Comparison of ENCODE assay signal across 14 cellular contexts in genomic region chr2:43349944-43350343, GRCh38.
A peak's percentile ranks its signal among the peaks of the same experiment; 100 is the strongest.
DNase-seq lines count a peak whose midpoint lies in the region; ATAC-seq and TF ChIP-seq lines count a peak whose summit lies in the region.
"Had no signal": no experiment of that assay in that cellular context is flagged by ENCODE, and none has a peak within 500 bp of the region (broad histone marks: within the 10 kb centered on the region; RNA-seq: fewer than 3 reads in every experiment).

No MANE protein-coding gene starts in this region.

- TF ChIP-seq CTCF in hepatocyte (IDR thresholded peaks at IDR 0.05; ENCODE audit: poor library complexity) (no peak), psoas muscle (IDR thresholded peaks at IDR 0.05) (no peak)

- H3K27me3 Mint-ChIP-seq in naive thymus-derived CD4-positive, alpha-beta T cell: no peaks in the 10 kb centered on the region
- H3K27me3 Mint-ChIP-seq in effector memory CD8-positive, alpha-beta T cell: no peaks in the 10 kb centered on the region
- no peaks in the 10 kb centered on the region for H3K27me3 Mint-ChIP-seq in activated CD4-positive, alpha-beta memory T cell treated with anti-CD3 and anti-CD28 coated beads for 36 hours
- H3K27me3 Mint-ChIP-seq: B cell; dendritic cell treated with granulocyte-macrophage colony-stimulating factor and Interleukin-4, amounts not matched to agents 40 ng/mL and 50 ng/mL, for 4 days had no signal

- H3K4me2 ChIP-seq in hepatocyte: peak overlapping the region; percentile 15

- no peak overlapping the region for H3K4me3 Mint-ChIP-seq in naive thymus-derived CD4-positive, alpha-beta T cell
- no peak overlapping the region for H3K4me3 Mint-ChIP-seq in effector memory CD8-positive, alpha-beta T cell
- H3K4me3 Mint-ChIP-seq in activated CD4-positive, alpha-beta memory T cell treated with anti-CD3 and anti-CD28 coated beads for 36 hours: no peak overlapping the region
- H3K4me3 Mint-ChIP-seq: B cell; dendritic cell treated with granulocyte-macrophage colony-stimulating factor and Interleukin-4, amounts not matched to agents 40 ng/mL and 50 ng/mL, for 4 days had no signal

- H3K9me3 ChIP-seq in hepatocyte (ENCODE audit: low read depth) (no peaks in the 10 kb centered on the region), psoas muscle (no peaks in the 10 kb centered on the region)
- no peaks in the 10 kb centered on the region for H3K9me3 ChIP-seq in naive thymus-derived CD4-positive, alpha-beta T cell (ENCODE audit: control insufficient read depth in 2 of 3, low read length in 3 of 3)
- H3K9me3 ChIP-seq: SJSA1 had no signal

- no peaks in the 10 kb centered on the region for H4K20me1 ChIP-seq in hepatocyte (ENCODE audit: insufficient read depth, poor library complexity, severe bottlenecking)

- H3K27ac ChIP-seq in hepatocyte (peak overlapping the region; percentile 85), psoas muscle (peak overlapping the region; percentile 88)
- no peak overlapping the region for H3K27ac ChIP-seq in naive thymus-derived CD4-positive, alpha-beta T cell (ENCODE audit: low read depth, low read length)
- H3K27ac ChIP-seq: SJSA1, VCaP had no signal

- intact Hi-C loops in psoas muscle (cut with DNase I): loop anchor here (5.0 to 10.0 kb wide), 3 partner anchors 37 to 107 kb away; no protein-coding TSS in a partner anchor
- intact Hi-C loops in naive thymus-derived CD4-positive, alpha-beta T cell (cut with micrococcal nuclease): no loop called here
- intact Hi-C loops in activated CD4-positive, alpha-beta memory T cell treated with anti-CD3 and anti-CD28 coated beads for 36 hours (cut with micrococcal nuclease): no loop called here

- H3K4me3 ChIP-seq in hepatocyte (no peak overlapping the region), psoas muscle (no peak overlapping the region)
- no peak overlapping the region for H3K4me3 ChIP-seq in naive thymus-derived CD4-positive, alpha-beta T cell (ENCODE audit: low read length)
- H3K4me3 ChIP-seq: SJSA1 had no signal

- no peak overlapping the region for H2AFZ ChIP-seq in hepatocyte

- H3K9me2 ChIP-seq in hepatocyte (replicated peaks; ENCODE audit: insufficient read depth): no peaks in the 10 kb centered on the region

- H3K4me1 Mint-ChIP-seq in naive thymus-derived CD4-positive, alpha-beta T cell: peaks cover 0 to 4% (median 0%) of the 10 kb centered on the region in 7 donors
- peaks cover 2 to 5% of the 10 kb centered on the region in 2 donors for H3K4me1 Mint-ChIP-seq in effector memory CD8-positive, alpha-beta T cell (ENCODE audit: low read depth in 2 of 2)
- no peaks in the 10 kb centered on the region for H3K4me1 Mint-ChIP-seq in activated CD4-positive, alpha-beta memory T cell treated with anti-CD3 and anti-CD28 coated beads for 36 hours (ENCODE audit: low read depth)
- H3K4me1 Mint-ChIP-seq: B cell had no signal

- POLR2A ChIA-PET in naive thymus-derived CD4-positive, alpha-beta T cell (lab: Charles Lee): no interaction called here
- POLR2A ChIA-PET in activated CD4-positive, alpha-beta memory T cell treated with anti-CD3 and anti-CD28 coated beads for 36 hours (lab: Charles Lee): no interaction called here

- CTCF ChIA-PET in naive thymus-derived CD4-positive, alpha-beta T cell (lab: Charles Lee): no interaction called here
- CTCF ChIA-PET in activated CD4-positive, alpha-beta memory T cell treated with anti-CD3 and anti-CD28 coated beads for 36 hours (lab: Charles Lee): no interaction called here

- H3K36me3 Mint-ChIP-seq in naive thymus-derived CD4-positive, alpha-beta T cell: peaks cover 6 to 48% (median 27%) of the 10 kb centered on the region in 5 donors
- peaks cover 6% of the 10 kb centered on the region for H3K36me3 Mint-ChIP-seq in effector memory CD8-positive, alpha-beta T cell (ENCODE audit: insufficient read depth)
- H3K36me3 Mint-ChIP-seq in activated CD4-positive, alpha-beta memory T cell treated with anti-CD3 and anti-CD28 coated beads for 36 hours: peaks cover 4% of the 10 kb centered on the region

- no peaks in the 10 kb centered on the region for H3K79me2 ChIP-seq in hepatocyte

- H3K36me3 ChIP-seq in hepatocyte (replicated peaks; ENCODE audit: insufficient read depth, low read depth) (no peaks in the 10 kb centered on the region), psoas muscle (ENCODE audit: insufficient read depth in 1 of 2, low read depth in 1 of 2) (no peaks in the 10 kb centered on the region)
- no peaks in the 10 kb centered on the region for H3K36me3 ChIP-seq in naive thymus-derived CD4-positive, alpha-beta T cell (ENCODE audit: control insufficient read depth in 2 of 3, insufficient read depth in 3 of 3, low read length in 3 of 3)
- H3K36me3 ChIP-seq: SJSA1 had no signal

- H3K27me3 ChIP-seq in hepatocyte (no peaks in the 10 kb centered on the region), psoas muscle (ENCODE audit: insufficient read depth in 3 of 3, low read length in 2 of 3) (no peaks in the 10 kb centered on the region)
- H3K27me3 ChIP-seq in naive thymus-derived CD4-positive, alpha-beta T cell (ENCODE audit: control insufficient read depth in 2 of 2, insufficient read depth in 2 of 2, low read length in 2 of 2): no peaks in the 10 kb centered on the region
- H3K27me3 ChIP-seq: SJSA1 had no signal

- no peak for ATAC-seq in psoas muscle
- no peak for ATAC-seq in naive thymus-derived CD4-positive, alpha-beta T cell
- ATAC-seq in effector memory CD8-positive, alpha-beta T cell (replicated peaks): no peak

- 6% methylated on average over 3 of the region's 3 CpGs for WGBS in hepatocyte (ENCODE audit: low lambda C conversion rate, missing lambda C conversion rate)
- 29 to 36% (median 31%) methylated on average over 3 of the region's 3 CpGs for WGBS in psoas muscle, 3 donors

- peak; percentile 27 for DNase-seq in COLO829 (ENCODE audit: low spot score)
- DNase-seq in SHP77 treated with DMSO at 0.1 percent for 48 hours (lab: John Stamatoyannopoulos, UW): peak; percentile 19
- no peak for DNase-seq in hepatocyte (ENCODE audit: low spot score)
- DNase-seq in psoas muscle: no peak
- no peak for DNase-seq in EL
- DNase-seq in naive thymus-derived CD4-positive, alpha-beta T cell: no peak
- no peak for DNase-seq in effector memory CD8-positive, alpha-beta T cell
- DNase-seq in activated CD4-positive, alpha-beta memory T cell treated with anti-CD3 and anti-CD28 coated beads for 36 hours: no peak
- DNase-seq: Karpas-422, NCI-H2029 had no signal

- H3K4me1 ChIP-seq in hepatocyte (ENCODE audit: insufficient read depth) (peaks cover 55% of the 10 kb centered on the region), psoas muscle (peaks cover 54% of the 10 kb centered on the region)
- no peaks in the 10 kb centered on the region for H3K4me1 ChIP-seq in naive thymus-derived CD4-positive, alpha-beta T cell (ENCODE audit: control insufficient read depth in 2 of 2, insufficient read depth in 2 of 2, low read length in 2 of 2)

- no peak overlapping the region for H3K27ac Mint-ChIP-seq in naive thymus-derived CD4-positive, alpha-beta T cell
- H3K27ac Mint-ChIP-seq in effector memory CD8-positive, alpha-beta T cell: peak overlapping the region in 1 of 2 donors; percentile 20
- H3K27ac Mint-ChIP-seq in activated CD4-positive, alpha-beta memory T cell treated with anti-CD3 and anti-CD28 coated beads for 36 hours: no peak overlapping the region
- H3K27ac Mint-ChIP-seq: B cell; dendritic cell treated with granulocyte-macrophage colony-stimulating factor and Interleukin-4, amounts not matched to agents 40 ng/mL and 50 ng/mL, for 4 days had no signal

- peaks cover 0 to 4% (median 0%) of the 10 kb centered on the region in 11 donors for H3K9me3 Mint-ChIP-seq in naive thymus-derived CD4-positive, alpha-beta T cell
- no peaks in the 10 kb centered on the region for H3K9me3 Mint-ChIP-seq in effector memory CD8-positive, alpha-beta T cell
- H3K9me3 Mint-ChIP-seq in activated CD4-positive, alpha-beta memory T cell treated with anti-CD3 and anti-CD28 coated beads for 36 hours: no peaks in the 10 kb centered on the region

Comparison
In these comparisons a context has a peak if more than half of its experiments do, and no peak if none do; other contexts are left out.
1. DNase-seq: peak in COLO829 (single experiment) and SHP77 treated with DMSO at 0.1 percent for 48 hours (single experiment); none in hepatocyte (single experiment), psoas muscle (0 of 2), EL (single experiment), naive thymus-derived CD4-positive, alpha-beta T cell (0 of 9), effector memory CD8-positive, alpha-beta T cell (0 of 3) and activated CD4-positive, alpha-beta memory T cell treated with anti-CD3 and anti-CD28 coated beads for 36 hours (single experiment).
2. intact Hi-C loops: an anchor here in psoas muscle (5.0 to 10.0 kb wide); none called in naive thymus-derived CD4-positive, alpha-beta T cell and activated CD4-positive, alpha-beta memory T cell treated with anti-CD3 and anti-CD28 coated beads for 36 hours.